ENCODE assay signal across 30 cellular contexts in the genomic region with DNA sequence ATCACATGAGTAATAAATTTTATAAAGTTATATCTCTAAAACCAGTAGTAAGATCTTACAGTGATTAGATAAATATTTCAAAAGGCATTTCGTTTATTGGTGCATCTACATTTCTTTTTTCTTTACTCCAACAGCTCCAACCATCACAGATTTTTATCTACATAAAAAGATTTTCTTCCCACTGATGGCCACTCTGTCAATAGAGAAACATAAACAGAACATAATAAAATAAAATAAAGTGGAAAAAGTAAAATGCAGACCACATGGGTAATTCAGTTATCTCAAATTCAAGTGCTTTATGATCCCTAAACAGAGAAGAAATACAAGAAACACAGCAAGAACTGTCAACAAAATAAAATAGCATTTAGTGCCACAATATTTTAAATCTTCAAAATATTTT.
"Had no signal": no experiment of that assay in that cellular context is flagged by ENCODE, and none has a peak within 500 bp of the region (broad histone marks: within the 10 kb centered on the region; RNA-seq: fewer than 3 reads in every experiment).

No MANE protein-coding gene starts in this region.

- H3K4me1 ChIP-seq: adrenal gland, ascending aorta, body of pancreas, breast epithelium had no signal

- H3K27ac ChIP-seq: adrenal gland, ascending aorta, body of pancreas, brain microvascular endothelial cell, breast epithelium, cardiac muscle cell had no signal

- DNase-seq: activated effector memory CD4-positive, alpha-beta T cell treated with anti-CD3 and anti-CD28 coated beads, Interleukin-2, amount 50 U/mL, for 16 hours; activated effector memory CD4-positive, alpha-beta T cell treated with Interleukin-2 at 50 U/mL for 16 hours; activated gamma-delta T cell; activated gamma-delta T cell treated with Interleukin-2 at 50 U/mL for 16 hours; activated naive CD4-positive, alpha-beta T cell; activated naive CD4-positive, alpha-beta T cell treated with anti-CD3 and anti-CD28 coated beads for 36 hours; activated naive CD4-positive, alpha-beta T cell treated with anti-CD3 and anti-CD28 coated beads, Interleukin-2, amount 10 ng/mL, durations not matched to agents 7 days and 5 days; activated naive CD4-positive, alpha-beta T cell treated with anti-CD3 and anti-CD28 coated beads, Interleukin-2, amount 50 U/mL, for 16 hours; activated naive CD4-positive, alpha-beta T cell treated with Interleukin-2 at 50 U/mL for 16 hours; activated naive CD8-positive, alpha-beta T cell treated with anti-CD3 and anti-CD28 coated beads for 36 hours; activated naive CD8-positive, alpha-beta T cell treated with anti-CD3 and anti-CD28 coated beads, Interleukin-2, amount 10 ng/mL, durations not matched to agents 7 days and 5 days; activated naive CD8-positive, alpha-beta T cell treated with anti-CD3 and anti-CD28 coated beads, Interleukin-2, amount 50 U/mL, for 24 hours; activated T-cell treated with anti-CD3 and anti-CD28 coated beads, Interleukin-2, amount 50 U/mL, for 4 hours; activated T-cell treated with anti-CD3 and anti-CD28 coated beads, Interleukin-2, amount 50 U/mL, for 48 hours; activated T-cell treated with anti-CD3 and anti-CD28 coated beads, Interleukin-2, amount 50 U/mL, for 72 hours; adrenal gland; amniotic stem cell; amygdala; anterior cingulate cortex; aorta; body of pancreas; brain microvascular endothelial cell; caudate nucleus; central memory CD4-positive, alpha-beta T cell; cerebellar nuclear complex had no signal

- H3K36me3 ChIP-seq: adrenal gland, ascending aorta, brain microvascular endothelial cell, breast epithelium, cardiac muscle cell had no signal

- H3K9me3 ChIP-seq: adrenal gland, ascending aorta, body of pancreas, breast epithelium had no signal

- H3K27me3 ChIP-seq: adrenal gland, ascending aorta, body of pancreas, brain microvascular endothelial cell, breast epithelium, cardiac muscle cell had no signal

- H3K4me3 ChIP-seq: adrenal gland, ascending aorta, body of pancreas, breast epithelium, cardiac muscle cell had no signal

- ATAC-seq: activated naive CD4-positive, alpha-beta T cell treated with anti-CD3 and anti-CD28 coated beads, Interleukin-2, amount 50 U/mL, for 72 hours; activated naive CD8-positive, alpha-beta T cell treated with anti-CD3 and anti-CD28 coated beads, Interleukin-2, amount 50 U/mL, for 24 hours; activated T-cell treated with anti-CD3 and anti-CD28 coated beads, Interleukin-2, amount 50 U/mL, for 4 hours; activated T-cell treated with anti-CD3 and anti-CD28 coated beads, Interleukin-2, amount 50 U/mL, for 72 hours; activated T-helper 17 cell treated with anti-CD3 and anti-CD28 coated beads, Interleukin-2, amount 50 U/mL, for 72 hours; body of pancreas had no signal
